ENCODE assay signal across 6 cellular contexts in the genomic region with DNA sequence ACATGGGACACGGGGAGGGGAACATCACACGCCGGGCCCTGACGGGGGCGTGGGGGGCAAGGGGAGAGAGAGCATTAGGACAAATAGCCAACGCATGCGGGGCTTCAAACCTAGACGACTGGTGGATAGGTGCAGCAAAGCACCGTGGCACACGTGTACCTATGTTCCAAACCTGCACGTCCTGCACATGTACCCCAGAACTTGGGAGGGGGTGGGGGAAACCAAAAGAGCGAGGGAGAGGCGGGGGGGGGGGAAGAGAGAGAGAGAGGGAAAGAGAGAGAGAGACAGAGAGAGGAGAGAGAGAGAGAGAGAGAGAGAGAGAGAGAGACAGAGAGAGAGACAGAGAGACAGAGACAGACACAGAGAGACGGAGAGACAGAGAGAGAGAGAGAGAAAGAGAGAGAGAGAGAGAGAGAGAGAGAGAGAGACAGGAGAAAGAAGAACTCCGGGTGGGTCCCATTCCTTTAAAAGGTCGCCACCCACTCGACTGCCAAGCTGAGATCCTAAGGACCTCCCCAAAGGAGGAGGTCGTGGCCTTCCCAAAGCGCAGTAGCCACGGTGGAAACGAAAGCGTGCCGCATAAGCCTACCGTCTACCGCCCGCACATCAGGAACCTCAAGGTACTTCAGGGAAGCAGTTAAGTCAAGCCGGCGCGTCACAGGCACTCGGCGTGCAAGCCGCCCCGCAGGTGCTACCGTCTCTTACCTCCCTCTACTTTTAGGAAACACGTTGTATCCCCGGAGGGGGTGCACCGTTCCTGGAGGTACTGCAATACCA.
DNase-seq lines count a peak whose midpoint lies in the region; ATAC-seq, FAIRE-seq and TF ChIP-seq lines count a peak whose summit lies in the region.
"Not testable (repeated sequence)": the region's sequence is repeated elsewhere in the genome, so short reads cannot be mapped to it uniquely, and the experiment has no call there.

No MANE protein-coding gene starts in this region.

- H3K27me3 Mint-ChIP-seq in Caco-2 (ENCODE audit: insufficient read depth, unreplicated experiment); activated B cell treated with CpG ODN at 0.5 μM for 24 hours; MCF 10A (ENCODE audit: insufficient read depth, unreplicated experiment): not testable (repeated sequence)

- H3K79me2 ChIP-seq in HCT116 (ENCODE audit: insufficient read depth, low read length); PC-3 (ENCODE audit: low read length); HepG2 (ENCODE audit: insufficient read depth, low read length): not testable (repeated sequence)

- not testable (repeated sequence) for DNase-seq in Caco-2; HCT116 (ENCODE audit: low read depth, low spot score); PC-3; activated B cell treated with CpG ODN at 0.5 μM for 24 hours; MCF 10A (ENCODE audit: unreplicated experiment); HepG2 (ENCODE audit: low spot score)

- not testable (repeated sequence) for H3K36me3 ChIP-seq in Caco-2 (ENCODE audit: control insufficient read depth, insufficient read depth, low read length); HCT116 (ENCODE audit: control insufficient read depth in 1 of 2, insufficient read depth in 2 of 2, low read length in 2 of 2); PC-3 (ENCODE audit: low read depth, low read length); HepG2 (replicated peaks in 1 of 2; ENCODE audit: control insufficient read depth in 1 of 2, insufficient read depth in 2 of 2, low read length in 2 of 2)

- not testable (repeated sequence) for TF ChIP-seq RAD21 in HCT116 (IDR thresholded peaks at IDR 0.05; ENCODE audit: low read depth); HepG2 (CRISPR knock-in tag; IDR thresholded peaks at IDR 0.05)

- not testable (repeated sequence) for H3K27ac Mint-ChIP-seq in Caco-2 (ENCODE audit: unreplicated experiment); activated B cell treated with CpG ODN at 0.5 μM for 24 hours; MCF 10A (ENCODE audit: low read depth, unreplicated experiment)

- TF ChIP-seq EP300 in HepG2 (IDR thresholded peaks at IDR 0.05; ENCODE audit: low read depth in 2 of 2, low read length in 2 of 2); HepG2 (CRISPR knock-in tag; IDR thresholded peaks at IDR 0.05; ENCODE audit: borderline replicate concordance): not testable (repeated sequence)

- H3K9me3 ChIP-seq in Caco-2; HCT116 (ENCODE audit: control insufficient read depth in 1 of 2, insufficient read depth in 1 of 2, low read depth in 1 of 2, low read length in 2 of 2); PC-3 (ENCODE audit: low read length); HepG2 (ENCODE audit: low read length): not testable (repeated sequence)

- BruUV-seq in Caco-2 (replicated peaks; lab: Mats Ljungman, UMichigan) (TSS peak; percentile 72), HCT116 (replicated peaks; lab: Mats Ljungman, UMichigan) (TSS peak; percentile 92), PC-3 (replicated peaks; lab: Mats Ljungman, UMichigan) (TSS peak; percentile 99), MCF 10A (replicated peaks; lab: Mats Ljungman, UMichigan) (TSS peak; percentile 93), HepG2 (replicated peaks; lab: Mats Ljungman, UMichigan) (TSS peak; percentile 96)

- ATAC-seq in HCT116, PC-3: not testable (repeated sequence)
- ATAC-seq in activated B cell treated with CpG ODN at 0.5 μM for 24 hours (ENCODE audit: low read depth) (peak; percentile 42), HepG2 (peak; percentile 54)

- not testable (repeated sequence) for H3K9me2 ChIP-seq in HCT116 (ENCODE audit: insufficient read depth); PC-3 (replicated peaks; ENCODE audit: low read length)

- H4K20me1 ChIP-seq in HCT116 (ENCODE audit: insufficient read depth); PC-3 (ENCODE audit: low read length); HepG2 (ENCODE audit: insufficient read depth, low read length): not testable (repeated sequence)

- H3K27me3 ChIP-seq in Caco-2 (replicated peaks; ENCODE audit: control insufficient read depth, insufficient read depth, low read length); HCT116 (ENCODE audit: insufficient read depth, low read length); PC-3 (ENCODE audit: low read length); HepG2 (ENCODE audit: control insufficient read depth in 1 of 2, insufficient read depth in 2 of 2, low read length in 2 of 2): not testable (repeated sequence)

- in situ Hi-C loops in HepG2 (cut with HindIII; ENCODE audit: extremely low pct_ligation_motif_present, low pct_unique_long_range_greater_than_20kb) = not testable (repeated sequence)

- H2AFZ ChIP-seq in HCT116 (ENCODE audit: low read depth, low read length, poor library complexity, severe bottlenecking); PC-3 (ENCODE audit: low read length); HepG2 (ENCODE audit: low read length): not testable (repeated sequence)

- not testable (repeated sequence) for H3K4me1 ChIP-seq in Caco-2; HCT116 (ENCODE audit: control insufficient read depth in 1 of 2, insufficient read depth in 2 of 2, low read length in 2 of 2); PC-3 (ENCODE audit: insufficient read depth, low read length); HepG2 (ENCODE audit: insufficient read depth, low read length)

- not testable (repeated sequence) for H3K27ac ChIP-seq in HCT116 (ENCODE audit: low read depth, low read length); PC-3 (ENCODE audit: low read length); HepG2 (ENCODE audit: extremely low read length, insufficient read depth, low read length)

- RAD21 ChIA-PET in HCT116 (lab: Charles Lee; ENCODE audit: low non-redundant PET in 1 of 2, low total read pairs in 2 of 2, uncharacterized antibody in 2 of 2, unreplicated experiment in 2 of 2) = not testable (repeated sequence)

- H3K9ac ChIP-seq in HCT116 (ENCODE audit: low read length); PC-3 (ENCODE audit: low read length); HepG2 (ENCODE audit: insufficient read depth, low read depth, low read length): not testable (repeated sequence)

- not testable (repeated sequence) for H3K9me3 Mint-ChIP-seq in Caco-2 (ENCODE audit: unreplicated experiment); activated B cell treated with CpG ODN at 0.5 μM for 24 hours; MCF 10A (ENCODE audit: unreplicated experiment)

- not testable (repeated sequence) for H3K4me3 Mint-ChIP-seq in Caco-2 (ENCODE audit: unreplicated experiment); activated B cell treated with CpG ODN at 0.5 μM for 24 hours; MCF 10A (ENCODE audit: unreplicated experiment)

- not testable (repeated sequence) for H3K4me1 Mint-ChIP-seq in Caco-2 (ENCODE audit: low read depth, unreplicated experiment); activated B cell treated with CpG ODN at 0.5 μM for 24 hours; MCF 10A (ENCODE audit: insufficient read depth, unreplicated experiment)

- WGBS in HepG2 (ENCODE audit: low lambda C conversion rate) = no CpG with 5 or more reads among the region's 37 CpGs

- not testable (repeated sequence) for FAIRE-seq in HepG2 (lab: Jason Lieb, UNC)

- CTCF ChIA-PET in Caco-2 (lab: Charles Lee); HCT116 (lab: Charles Lee); PC-3 (lab: Charles Lee); activated B cell treated with CpG ODN at 0.5 μM for 24 hours (lab: Charles Lee); MCF 10A (lab: Yijun Ruan, JAX); HepG2 (lab: Yijun Ruan, JAX; ENCODE audit: low intra/inter-chr PET ratio, low total read pairs): not testable (repeated sequence)

- H3K4me2 ChIP-seq in HCT116 (ENCODE audit: low read length); PC-3 (ENCODE audit: low read length); HepG2 (ENCODE audit: low read depth, low read length): not testable (repeated sequence)

- TF ChIP-seq POLR2A in HCT116 (IDR thresholded peaks at IDR 0.05; ENCODE audit: borderline replicate concordance, extremely low read depth, insufficient read depth, insufficient read length); HepG2 (IDR thresholded peaks at IDR 0.05; ENCODE audit: insufficient read depth in 1 of 2, low read depth in 2 of 2, low read length in 2 of 2): not testable (repeated sequence)

- TF ChIP-seq CTCF in Caco-2 (IDR thresholded peaks at IDR 0.05; ENCODE audit: insufficient read depth in 1 of 2, low read depth in 1 of 2, low read length in 1 of 2, severe bottlenecking in 1 of 2, unreplicated experiment in 1 of 2); HCT116 (IDR thresholded peaks at IDR 0.05 in 2 of 3, conservative IDR thresholded peaks at IDR 0.05 in 1 of 3; ENCODE audit: borderline replicate concordance in 1 of 3, insufficient read depth in 1 of 3, low read depth in 2 of 3, low read length in 2 of 3); PC-3 (conservative IDR thresholded peaks at IDR 0.05; ENCODE audit: low read depth, low read length); activated B cell treated with CpG ODN at 0.5 μM for 24 hours (IDR thresholded peaks at IDR 0.05); MCF 10A (IDR thresholded peaks at IDR 0.05; ENCODE audit: unreplicated experiment); HepG2 (CRISPR knock-in tag; IDR thresholded peaks at IDR 0.05): not testable (repeated sequence)

- POLR2A ChIA-PET in Caco-2 (lab: Charles Lee); HCT116 (lab: Charles Lee); PC-3 (lab: Charles Lee; ENCODE audit: unreplicated experiment); activated B cell treated with CpG ODN at 0.5 μM for 24 hours (lab: Charles Lee); MCF 10A (lab: Yijun Ruan, JAX); HepG2 (lab: Yijun Ruan, JAX): not testable (repeated sequence)

- H3K4me3 ChIP-seq in Caco-2 (ENCODE audit: low read depth, low read length); HCT116 (replicated peaks in 1 of 2; ENCODE audit: low read depth in 1 of 2, low read length in 2 of 2); PC-3 (ENCODE audit: low read length); HepG2 (replicated peaks in 1 of 3; ENCODE audit: insufficient read depth in 1 of 3, low read depth in 2 of 3, low read length in 3 of 3): not testable (repeated sequence)

- H3F3A ChIP-seq in PC-3 (ENCODE audit: low read length, unreplicated experiment) = not testable (repeated sequence)

- not testable (repeated sequence) for H3K36me3 Mint-ChIP-seq in Caco-2 (ENCODE audit: insufficient read depth, unreplicated experiment); activated B cell treated with CpG ODN at 0.5 μM for 24 hours (ENCODE audit: low read depth); MCF 10A (ENCODE audit: insufficient read depth, unreplicated experiment)

- intact Hi-C loops in Caco-2 (cut with micrococcal nuclease; ENCODE audit: unreplicated experiment); HCT116 (cut with micrococcal nuclease); PC-3 (cut with micrococcal nuclease); activated B cell treated with CpG ODN at 0.5 μM for 24 hours (cut with micrococcal nuclease); MCF 10A (cut with micrococcal nuclease); HepG2 (cut with micrococcal nuclease; ENCODE audit: unreplicated experiment): not testable (repeated sequence)
